ENCODE assay signal across 16 cellular contexts in the genomic region with DNA sequence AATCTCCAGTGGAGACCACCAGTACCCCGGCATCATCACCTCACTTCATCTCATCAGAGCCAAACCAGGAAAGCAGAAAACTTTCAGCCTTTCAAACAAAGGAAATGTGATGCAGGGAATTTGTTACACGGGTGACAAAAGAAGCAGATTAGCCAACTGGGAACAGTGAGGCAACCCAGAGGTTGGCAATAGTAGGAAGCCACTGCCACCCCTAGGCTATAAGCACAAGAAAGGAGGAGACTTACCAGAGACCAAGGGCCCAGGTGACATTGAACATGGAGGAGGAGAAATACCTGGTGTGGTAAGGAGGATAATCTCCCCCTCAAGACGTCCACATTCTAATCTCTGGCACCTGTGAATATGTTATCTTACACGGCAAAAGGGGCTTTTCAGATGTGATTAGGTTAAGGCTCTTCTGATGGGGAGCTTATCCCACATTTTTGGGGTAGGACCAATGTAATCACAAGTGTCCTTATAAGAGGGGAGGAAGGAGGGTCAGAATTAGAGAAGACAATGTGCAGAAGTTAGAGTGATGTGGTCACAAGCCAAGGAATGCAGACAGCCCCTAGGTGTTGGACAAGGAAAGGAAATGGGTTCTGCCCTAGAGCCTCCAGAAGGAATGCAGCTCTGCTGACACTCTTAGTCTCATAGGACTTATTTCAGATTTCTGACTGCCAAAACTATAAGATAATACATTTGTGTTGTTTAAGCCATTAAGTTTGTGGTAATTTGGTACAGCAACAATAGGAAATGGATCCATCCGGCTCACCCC.
"Had no signal": no experiment of that assay in that cellular context is flagged by ENCODE, and none has a peak within 500 bp of the region (broad histone marks: within the 10 kb centered on the region; RNA-seq: fewer than 3 reads in every experiment).

No MANE protein-coding gene starts in this region.

- H3K27me3 Mint-ChIP-seq: activated naive CD8-positive, alpha-beta T cell treated with anti-CD3 and anti-CD28 coated beads, Interleukin-2, amount 50 U/mL, for 24 hours; naive B cell had no signal

- H3K4me1 Mint-ChIP-seq: neural crest cell had no signal

- ATAC-seq: activated naive CD8-positive, alpha-beta T cell treated with anti-CD3 and anti-CD28 coated beads, Interleukin-2, amount 50 U/mL, for 24 hours had no signal

- H3K9me3 ChIP-seq: prostate gland had no signal

- H3K9me3 Mint-ChIP-seq: activated naive CD4-positive, alpha-beta T cell treated with anti-CD3 and anti-CD28 coated beads for 36 hours had no signal

- H3K27me3 ChIP-seq: cardiac muscle cell had no signal

- DNase-seq: activated CD4-positive, alpha-beta T cell treated with anti-CD3 and anti-CD28 coated beads for 1 hour; activated CD8-positive, alpha-beta memory T cell treated with anti-CD3 and anti-CD28 coated beads, Interleukin-2, amount 50 U/mL, for 48 hours; activated effector memory CD4-positive, alpha-beta T cell treated with Interleukin-2 at 50 U/mL for 16 hours; activated naive CD4-positive, alpha-beta T cell treated with anti-CD3 and anti-CD28 coated beads for 36 hours; activated naive CD8-positive, alpha-beta T cell treated with anti-CD3 and anti-CD28 coated beads, Interleukin-2, amount 50 U/mL, for 24 hours; activated T-cell treated with anti-CD3 and anti-CD28 coated beads, Interleukin-2, amount 50 U/mL, for 48 hours; cortex of kidney; endodermal cell; naive B cell; stimulated activated CD4-positive, alpha-beta T cell treated with anti-CD3 and anti-CD28 coated beads, Interleukin-4, amount 100 ng/mL, for 24 hours; stimulated activated naive CD4-positive, alpha-beta T cell treated with Interleukin-2 at 50 U/mL for 16 hours; T-helper 1 cell had no signal

- H3K4me3 ChIP-seq: cardiac muscle cell, lung, prostate gland had no signal

- H3K36me3 ChIP-seq: cardiac muscle cell, prostate gland had no signal

- H3K27ac ChIP-seq: cardiac muscle cell, prostate gland had no signal

- H3K27ac Mint-ChIP-seq: activated naive CD4-positive, alpha-beta T cell treated with anti-CD3 and anti-CD28 coated beads for 36 hours; activated naive CD8-positive, alpha-beta T cell treated with anti-CD3 and anti-CD28 coated beads, Interleukin-2, amount 50 U/mL, for 24 hours; endodermal cell had no signal

- H3K4me3 Mint-ChIP-seq: activated naive CD4-positive, alpha-beta T cell treated with anti-CD3 and anti-CD28 coated beads for 36 hours; endodermal cell; neural crest cell had no signal

- H3K4me1 ChIP-seq: prostate gland had no signal
